ENCODE assay signal across 10 cellular contexts in the genomic region with DNA sequence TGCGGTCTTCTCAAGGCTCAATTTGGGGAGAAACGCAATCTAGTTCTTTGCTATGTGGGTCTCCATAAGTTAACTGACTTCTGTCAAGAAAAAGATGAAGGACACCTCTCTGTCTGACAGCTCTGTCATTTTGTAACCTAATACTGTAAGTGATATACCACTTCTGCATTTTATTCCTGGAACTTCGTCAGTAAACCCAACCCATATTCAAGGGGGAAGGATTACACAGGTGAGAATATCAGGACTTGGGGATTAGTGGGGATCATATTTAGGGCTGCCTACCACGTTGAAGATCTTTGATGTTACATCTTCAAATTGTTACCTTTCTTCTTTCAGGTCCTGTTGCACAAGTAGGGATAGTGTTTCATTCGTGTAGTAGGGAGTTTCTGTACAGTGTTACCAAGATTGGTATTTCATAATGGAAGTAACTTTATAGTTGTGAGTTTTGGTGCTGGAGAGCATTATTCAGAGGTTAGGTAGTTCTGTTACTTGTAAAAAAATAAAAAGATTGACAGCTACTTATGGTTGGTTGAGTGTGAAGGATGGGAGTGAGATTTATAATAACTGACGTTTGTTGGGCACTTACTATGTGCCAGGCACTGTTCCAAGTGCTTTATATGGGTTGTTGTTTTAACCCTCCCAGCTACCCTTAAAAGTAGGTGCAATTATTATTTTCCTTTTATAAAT. TPM values are rescaled to one million over a fixed set of nuclear protein-coding genes. Genes with fewer than 3 reads are reported as not detected.
DNase-seq lines count a peak whose midpoint lies in the region; ATAC-seq, FAIRE-seq and TF ChIP-seq lines count a peak whose summit lies in the region.
"Had no signal": no experiment of that assay in that cellular context is flagged by ENCODE, and none has a peak within 500 bp of the region (broad histone marks: within the 10 kb centered on the region; RNA-seq: fewer than 3 reads in every experiment).

No MANE protein-coding gene starts in this region.

- H3K27ac Mint-ChIP-seq in Calu3 (ENCODE audit: unreplicated experiment), result no peak overlapping the region
- H3K27ac Mint-ChIP-seq in naive thymus-derived CD8-positive, alpha-beta T cell, result peak overlapping the region in 8 of 10 donors; percentile 2 to 94 (median 31)

- peaks cover 16% of the 10 kb centered on the region for H3K36me3 Mint-ChIP-seq in Calu3 (ENCODE audit: insufficient read depth, unreplicated experiment)
- peaks cover 0 to 10% (median 3%) of the 10 kb centered on the region in 3 donors for H3K36me3 Mint-ChIP-seq in naive thymus-derived CD8-positive, alpha-beta T cell

- no peaks in the 10 kb centered on the region for H3K27me3 ChIP-seq in HUES48 (ENCODE audit: control insufficient read depth, insufficient read depth, low read length)
- no peaks in the 10 kb centered on the region for H3K27me3 ChIP-seq in ascending aorta
- no peaks in the 10 kb centered on the region for H3K27me3 ChIP-seq in uterus
- no peaks in the 10 kb centered on the region for H3K27me3 ChIP-seq in small intestine (ENCODE audit: control insufficient read depth in 2 of 2, insufficient read depth in 2 of 2, low read length in 2 of 2)
- H3K27me3 ChIP-seq: left lung had no signal

- H3K9me3 ChIP-seq in HUES48 (ENCODE audit: control insufficient read depth, insufficient read depth, low read length) (no peaks in the 10 kb centered on the region), ascending aorta (no peaks in the 10 kb centered on the region), uterus (no peaks in the 10 kb centered on the region), small intestine (ENCODE audit: control insufficient read depth, low read depth) (no peaks in the 10 kb centered on the region)
- H3K9me3 ChIP-seq: left lung had no signal

- POLR2A ChIA-PET in naive thymus-derived CD8-positive, alpha-beta T cell (lab: Charles Lee), result interaction anchor here (0.7 kb wide), 1 partner anchor 1001 kb away, joined by 3 read pairs; a partner anchor contains a TSS

- H3K36me3 ChIP-seq in HUES48 (ENCODE audit: control insufficient read depth, insufficient read depth, low read length) (peaks cover 8% of the 10 kb centered on the region), ascending aorta (peaks cover 0 to 7% of the 10 kb centered on the region in 2 donors), uterus (no peaks in the 10 kb centered on the region), small intestine (ENCODE audit: control insufficient read depth in 2 of 2, insufficient read depth in 2 of 2, low read length in 2 of 2) (peaks cover 0 to 3% of the 10 kb centered on the region in 2 donors)

- no peak for FAIRE-seq in small intestine (lab: Jason Lieb, UNC)
- FAIRE-seq: TTC549 had no signal

- H3K9me3 Mint-ChIP-seq in Calu3 (ENCODE audit: low read depth, unreplicated experiment), result no peaks in the 10 kb centered on the region
- no peaks in the 10 kb centered on the region for H3K9me3 Mint-ChIP-seq in naive thymus-derived CD8-positive, alpha-beta T cell

- no peak for TF ChIP-seq POLR2A in uterus (IDR thresholded peaks at IDR 0.05)

- peaks cover 7% of the 10 kb centered on the region; the same call in 1 of the 2 replicates for H3K4me1 ChIP-seq in HUES48 (ENCODE audit: control insufficient read depth, insufficient read depth, low read length)
- H3K4me1 ChIP-seq in ascending aorta, result peaks cover 0 to 15% of the 10 kb centered on the region in 2 donors
- H3K4me1 ChIP-seq in uterus, result peaks cover 0 to 9% of the 10 kb centered on the region in 2 donors
- H3K4me1 ChIP-seq in small intestine (ENCODE audit: control insufficient read depth in 2 of 2, insufficient read depth in 1 of 2, low read depth in 1 of 2, low read length in 1 of 2), result peaks cover 12 to 14% of the 10 kb centered on the region in 2 donors

- H3K27ac ChIP-seq in HUES48 (ENCODE audit: low read depth, low read length) (no peak overlapping the region), ascending aorta (no peak overlapping the region), uterus (no peak overlapping the region), small intestine (ENCODE audit: low read depth in 1 of 2, low read length in 1 of 2) (no peak overlapping the region)

- H3K4me3 ChIP-seq in HUES48 (ENCODE audit: low read depth, low read length), result peak overlapping the region; percentile 86
- peak overlapping the region; percentile 83 to 89 for H3K4me3 ChIP-seq in ascending aorta
- peak overlapping the region in 1 of 2 donors; percentile 92 for H3K4me3 ChIP-seq in uterus
- H3K4me3 ChIP-seq in small intestine (ENCODE audit: low read depth in 1 of 2, low read length in 2 of 2), result peak overlapping the region in 1 of 2 donors; percentile 92

- DNase-seq in Calu3 (no peak), ascending aorta (ENCODE audit: low spot score in 2 of 2) (no peak), uterus (no peak), SK-N-DZ (ENCODE audit: low spot score) (no peak), small intestine (no peak)
- DNase-seq in naive thymus-derived CD8-positive, alpha-beta T cell, result no peak
- DNase-seq: left lung had no signal

- CTCF ChIA-PET in Calu3 (lab: Charles Lee), result no interaction called here

- no TSS peak for BruUV-seq in Calu3 (replicated peaks; lab: Mats Ljungman, UMichigan)

- H3K9ac ChIP-seq in HUES48 (ENCODE audit: low read depth, low read length), result no peak overlapping the region

- peaks cover 31% of the 10 kb centered on the region for H3K4me1 Mint-ChIP-seq in Calu3 (ENCODE audit: low read depth, unreplicated experiment)
- H3K4me1 Mint-ChIP-seq in naive thymus-derived CD8-positive, alpha-beta T cell, result peaks cover 26 to 54% (median 46%) of the 10 kb centered on the region in 4 donors

- 43 to 51% (median 47%) methylated on average over 6 of the region's 6 CpGs for WGBS in small intestine, 3 donors

- ATAC-seq in naive thymus-derived CD8-positive, alpha-beta T cell, result no peak
- no peak for ATAC-seq in GM21619 (IDR thresholded peaks at IDR 0.05; ENCODE audit: unreplicated experiment)

- intact Hi-C loops in Calu3 (cut with micrococcal nuclease; ENCODE audit: unreplicated experiment), result loop anchor here (10.0 kb wide), 1 partner anchor 604 kb away; no protein-coding TSS in a partner anchor
- intact Hi-C loops in ascending aorta (cut with DNase I), result no loop called here
- intact Hi-C loops in uterus (cut with DNase I; ENCODE audit: low total_unique reads), result no loop called here

- TF ChIP-seq CTCF in Calu3 (IDR thresholded peaks at IDR 0.05; ENCODE audit: unreplicated experiment) (no peak), ascending aorta (IDR thresholded peaks at IDR 0.05) (no peak), uterus (IDR thresholded peaks at IDR 0.05) (no peak)

- H3K4me3 Mint-ChIP-seq in Calu3 (ENCODE audit: low read depth, unreplicated experiment), result peak overlapping the region; percentile 78
- H3K4me3 Mint-ChIP-seq in naive thymus-derived CD8-positive, alpha-beta T cell, result peak overlapping the region; percentile 60 to 98 (median 94)

- H3K27me3 Mint-ChIP-seq in Calu3 (ENCODE audit: unreplicated experiment), result no peaks in the 10 kb centered on the region
- H3K27me3 Mint-ChIP-seq in naive thymus-derived CD8-positive, alpha-beta T cell, result no peaks in the 10 kb centered on the region

RNA-seq across cellular contexts. Expression of a gene that starts 1.6 kb away (rescaled TPM):
- total RNA-seq in Calu3 (2022) (18.3 and 24.1 TPM in 2 replicates), ascending aorta (32.6 TPM), uterus (10 to 100 TPM in 3 of 4 donors, 1 to 10 TPM in 1; 6.9 to 35.9 (median 24.4) TPM)
- total RNA-seq in naive thymus-derived CD8-positive, alpha-beta T cell, result 10 to 100 TPM; 31.0 to 33.3 TPM
- polyA plus RNA-seq in naive thymus-derived CD8-positive, alpha-beta T cell, result 10 to 100 TPM in 2 of 3 donors, 1 to 10 TPM in 1; 8.9 to 12.2 (median 10.7) TPM
- polyA plus RNA-seq in SK-N-DZ (2014; cell fraction: cytosol; rRNA removed), result 8.5 and 9.4 TPM in 2 replicates
- 25.4 and 26.1 TPM in 2 replicates for polyA plus RNA-seq in SK-N-DZ (2014; cell fraction: nucleus; rRNA removed)
- polyA plus RNA-seq in small intestine, result 10 to 100 TPM in 1 of 3 donors, 1 to 10 TPM in 2; 7.6 to 10.3 (median 7.7) TPM
